22 cellular contexts compared by ENCODE assay signal in the genomic region with DNA sequence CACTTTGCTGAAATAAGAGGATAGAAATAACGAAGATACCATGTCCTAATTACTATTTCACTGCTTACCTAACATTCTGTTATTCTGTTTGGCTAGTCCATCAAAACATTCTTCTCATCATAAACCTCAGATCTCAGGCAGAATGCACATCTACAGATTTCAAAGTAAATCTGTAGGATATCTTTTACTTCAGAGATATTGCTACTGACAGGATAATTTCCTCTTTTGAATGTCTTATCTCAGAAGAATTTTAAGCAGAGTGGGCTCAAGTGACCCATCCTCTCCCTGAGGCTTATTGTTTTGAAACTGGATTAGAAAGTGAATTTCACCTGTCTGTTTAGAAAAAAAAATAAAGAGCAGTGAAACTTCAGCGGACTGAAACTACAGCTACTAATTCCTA.
"Had no signal": no experiment of that assay in that cellular context is flagged by ENCODE, and none has a peak within 500 bp of the region (broad histone marks: within the 10 kb centered on the region; RNA-seq: fewer than 3 reads in every experiment).

No MANE protein-coding gene starts in this region.

- H3K4me3 ChIP-seq: SJCRH30 had no signal

- ATAC-seq: activated CD8-positive, alpha-beta memory T cell treated with anti-CD3 and anti-CD28 coated beads, Interleukin-2, amount 10 ng/mL, durations not matched to agents 7 days and 5 days; Right ventricle myocardium inferior; T-helper 17 cell had no signal

- DNase-seq: activated B cell treated with CpG ODN at 0.5 μM for 24 hours; activated CD4-positive, alpha-beta T cell treated with anti-CD3 and anti-CD28 coated beads for 1 hour; activated CD4-positive, alpha-beta T cell treated with anti-CD3 and anti-CD28 coated beads, Interleukin-2, amount 10 ng/mL, durations not matched to agents 24 days and 14 days; activated CD4-positive, alpha-beta T cell treated with anti-CD3 and anti-CD28 coated beads, Interleukin-2, amount 50 U/mL, for 48 hours; activated CD8-positive, alpha-beta memory T cell treated with anti-CD3 and anti-CD28 coated beads, Interleukin-2, amount 10 ng/mL, durations not matched to agents 7 days and 5 days; activated effector memory CD4-positive, alpha-beta T cell treated with Interleukin-2 at 50 U/mL for 16 hours; activated naive CD4-positive, alpha-beta T cell; activated T-cell treated with anti-CD3 and anti-CD28 coated beads, Interleukin-2, amount 50 U/mL, for 24 hours; aorta; central memory CD4-positive, alpha-beta T cell; NCI-H1105 treated with DMSO at 0.1 percent for 48 hours; NCI-H1436 treated with DMSO at 0.1 percent for 48 hours; NCI-H187; NCI-H2081; NCI-H510A treated with DMSO at 0.1 percent for 48 hours; RPMI8226; SJCRH30; T-helper 17 cell; T-helper 9 cell had no signal

- H3K36me3 ChIP-seq: SJCRH30 had no signal

- FAIRE-seq: bronchial epithelial cell, TTC549 had no signal

- H3K27ac ChIP-seq: SJCRH30 had no signal

- H3K9me3 ChIP-seq: SJCRH30 had no signal

- H3K27me3 ChIP-seq: SJCRH30 had no signal
